ENCODE assay signal across 9 cellular contexts in the genomic region with DNA sequence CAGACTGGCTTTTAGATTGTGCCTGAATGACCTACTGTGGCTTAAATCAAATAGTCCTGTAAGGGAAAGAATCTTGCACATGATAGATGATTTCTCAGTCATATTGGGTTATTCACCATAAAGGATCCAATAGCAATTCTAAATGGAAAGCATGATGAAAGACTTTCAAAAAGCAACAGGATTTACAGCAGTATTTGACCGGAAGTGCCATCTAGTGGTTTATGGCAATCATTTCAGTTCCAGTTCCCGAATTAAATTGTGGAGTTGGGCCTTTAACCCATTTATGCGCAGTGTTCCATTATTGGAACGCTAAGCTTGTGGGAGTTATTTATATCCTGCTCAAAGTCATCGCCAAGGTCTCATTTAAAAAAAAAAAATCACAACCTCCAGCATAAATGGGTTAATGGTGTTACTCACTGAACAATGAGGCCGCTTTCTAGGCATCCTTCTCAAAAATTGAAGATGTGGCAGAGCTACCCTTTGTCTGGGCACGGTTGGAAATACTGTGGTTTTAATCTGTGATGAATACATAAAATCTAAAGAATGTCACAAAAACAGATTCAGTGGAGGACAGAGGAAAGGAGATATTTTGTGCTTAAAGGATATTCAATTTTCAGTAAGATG.
DNase-seq lines count a peak whose midpoint lies in the region; ATAC-seq, FAIRE-seq and TF ChIP-seq lines count a peak whose summit lies in the region.
"Had no signal": no experiment of that assay in that cellular context is flagged by ENCODE, and none has a peak within 500 bp of the region (broad histone marks: within the 10 kb centered on the region; RNA-seq: fewer than 3 reads in every experiment).

No MANE protein-coding gene starts in this region.

- H3K27ac ChIP-seq in kidney (ENCODE audit: low read depth in 2 of 2, low read length in 2 of 2) (no peak overlapping the region), neuronal stem cell (replicated peaks; ENCODE audit: low read length) (no peak overlapping the region)

- no peak overlapping the region for H2AFZ ChIP-seq in neuronal stem cell (ENCODE audit: low read length)

- no peak overlapping the region for H3K9ac ChIP-seq in kidney (ENCODE audit: low read length in 2 of 2)
- H3K9ac ChIP-seq in neuronal stem cell (ENCODE audit: low read depth, low read length, poor library complexity), result no peak overlapping the region

- peak; percentile 66 for FAIRE-seq in kidney (lab: Jason Lieb, UNC)

- peaks cover 9% of the 10 kb centered on the region for H3K36me3 Mint-ChIP-seq in activated naive CD4-positive, alpha-beta T cell treated with anti-CD3 and anti-CD28 coated beads for 36 hours (ENCODE audit: low read depth)
- peaks cover 5% of the 10 kb centered on the region for H3K36me3 Mint-ChIP-seq in brain
- H3K36me3 Mint-ChIP-seq in activated T-cell treated with anti-CD3 and anti-CD28 coated beads, Interleukin-2, amount 50 U/mL, for 72 hours (ENCODE audit: insufficient read depth in 2 of 2), result no peaks in the 10 kb centered on the region

- no peaks in the 10 kb centered on the region for H3K4me1 ChIP-seq in kidney (ENCODE audit: control insufficient read depth in 1 of 2, insufficient read depth in 1 of 2, low read depth in 1 of 2, low read length in 2 of 2)
- H3K4me1 ChIP-seq in neuronal stem cell (ENCODE audit: control insufficient read depth in 2 of 2, insufficient read depth in 1 of 2, low read depth in 1 of 2, low read length in 2 of 2), result peaks cover 0 to 1% of the 10 kb centered on the region in 2 donors

- H3K18ac ChIP-seq in neuronal stem cell (ENCODE audit: low read length), result no peak overlapping the region

- no peaks in the 10 kb centered on the region for H3K27me3 ChIP-seq in neuronal stem cell (ENCODE audit: control insufficient read depth in 3 of 3, insufficient read depth in 3 of 3, low read depth in 1 of 3, low read length in 3 of 3)

- no peak overlapping the region for H2BK15ac ChIP-seq in neuronal stem cell (ENCODE audit: low read length)

- no CpG with 5 or more reads among the region's 7 CpGs for WGBS in neuronal stem cell (ENCODE audit: extremely low coverage in 2 of 2, insufficient read length in 2 of 2, insufficient replicate concordance in 1 of 2), 2 donors

- intact Hi-C loops in activated naive CD4-positive, alpha-beta T cell treated with anti-CD3 and anti-CD28 coated beads for 36 hours (cut with micrococcal nuclease), result loop anchor here (1.0 kb wide), 3 partner anchors 112 to 211 kb away; no protein-coding TSS in a partner anchor
- intact Hi-C loops in kidney (cut with DNase I), result no loop called here

- H3K27ac Mint-ChIP-seq in activated naive CD4-positive, alpha-beta T cell treated with anti-CD3 and anti-CD28 coated beads for 36 hours, result no peak overlapping the region
- peak overlapping the region in 2 of 5 experiments; percentile 18 to 28 for H3K27ac Mint-ChIP-seq in brain
- no peak overlapping the region for H3K27ac Mint-ChIP-seq in activated T-cell treated with anti-CD3 and anti-CD28 coated beads, Interleukin-2, amount 50 U/mL, for 72 hours
- H3K27ac Mint-ChIP-seq: activated naive CD8-positive, alpha-beta T cell treated with anti-CD3 and anti-CD28 coated beads, Interleukin-2, amount 10 ng/mL, durations not matched to agents 7 days and 5 days had no signal

- no peak overlapping the region for H3K4me2 ChIP-seq in neuronal stem cell (ENCODE audit: insufficient read depth, low read length, poor library complexity, severe bottlenecking)

- DNase-seq in activated naive CD4-positive, alpha-beta T cell treated with anti-CD3 and anti-CD28 coated beads for 36 hours, result peak; percentile 14
- no peak for DNase-seq in activated naive CD4-positive, alpha-beta T cell (lab: John Stamatoyannopoulos, UW)
- peak; percentile 62 for DNase-seq in NCI-H2196 (lab: John Stamatoyannopoulos, UW; ENCODE audit: unreplicated experiment)
- no peak for DNase-seq in kidney
- no peak for DNase-seq in activated T-cell treated with anti-CD3 and anti-CD28 coated beads, Interleukin-2, amount 50 U/mL, for 72 hours
- no peak for DNase-seq in neuronal stem cell (ENCODE audit: low spot score)
- DNase-seq: activated naive CD8-positive, alpha-beta T cell treated with anti-CD3 and anti-CD28 coated beads, Interleukin-2, amount 10 ng/mL, durations not matched to agents 7 days and 5 days had no signal

- H3K36me3 ChIP-seq in kidney (ENCODE audit: control insufficient read depth in 1 of 2, insufficient read depth in 2 of 2, low read length in 2 of 2) (peaks cover 0 to 3% of the 10 kb centered on the region in 2 donors), neuronal stem cell (replicated peaks in 1 of 2; ENCODE audit: control insufficient read depth in 2 of 2, insufficient read depth in 2 of 2, low read length in 2 of 2) (no peaks in the 10 kb centered on the region)

- H4K91ac ChIP-seq in neuronal stem cell (ENCODE audit: low read depth, low read length, poor library complexity), result no peak overlapping the region

- no peak overlapping the region for H3K4me3 Mint-ChIP-seq in activated naive CD4-positive, alpha-beta T cell treated with anti-CD3 and anti-CD28 coated beads for 36 hours
- no peak overlapping the region for H3K4me3 Mint-ChIP-seq in brain
- H3K4me3 Mint-ChIP-seq in activated T-cell treated with anti-CD3 and anti-CD28 coated beads, Interleukin-2, amount 50 U/mL, for 72 hours, result no peak overlapping the region
- H3K4me3 Mint-ChIP-seq: activated naive CD8-positive, alpha-beta T cell treated with anti-CD3 and anti-CD28 coated beads, Interleukin-2, amount 10 ng/mL, durations not matched to agents 7 days and 5 days had no signal

- no peak overlapping the region for H2AK5ac ChIP-seq in neuronal stem cell (ENCODE audit: low read depth, low read length)

- CTCF ChIA-PET in activated naive CD4-positive, alpha-beta T cell treated with anti-CD3 and anti-CD28 coated beads for 36 hours (lab: Charles Lee), result interaction anchor here (0.6 to 3.1 kb wide), 12 partner anchors 88 to 751 kb away, joined by 3 to 29 read pairs (median 3); no protein-coding TSS in a partner anchor

- no peaks in the 10 kb centered on the region for H3K79me1 ChIP-seq in neuronal stem cell (ENCODE audit: low read depth, low read length)

- H3K4ac ChIP-seq in neuronal stem cell (ENCODE audit: low read length), result no peak overlapping the region

- ATAC-seq in GM19452 (IDR thresholded peaks at IDR 0.05; ENCODE audit: unreplicated experiment), result no peak
- no peak for ATAC-seq in activated T-cell treated with anti-CD3 and anti-CD28 coated beads, Interleukin-2, amount 50 U/mL, for 72 hours (replicated peaks in 1 of 2)

- no peaks in the 10 kb centered on the region for H3K27me3 Mint-ChIP-seq in activated naive CD4-positive, alpha-beta T cell treated with anti-CD3 and anti-CD28 coated beads for 36 hours (ENCODE audit: low read depth)
- no peaks in the 10 kb centered on the region for H3K27me3 Mint-ChIP-seq in brain
- H3K27me3 Mint-ChIP-seq in activated T-cell treated with anti-CD3 and anti-CD28 coated beads, Interleukin-2, amount 50 U/mL, for 72 hours (ENCODE audit: low read depth), result peaks cover 17% of the 10 kb centered on the region

- H3K23ac ChIP-seq in neuronal stem cell (ENCODE audit: low read depth, low read length, poor library complexity), result no peak overlapping the region

- H4K8ac ChIP-seq in neuronal stem cell (ENCODE audit: low read depth, low read length), result no peak overlapping the region

- no peak overlapping the region for H3K4me3 ChIP-seq in kidney (ENCODE audit: low read length in 2 of 2)
- no peak overlapping the region for H3K4me3 ChIP-seq in neuronal stem cell (ENCODE audit: low read length in 2 of 2)

- H3K9me3 ChIP-seq in kidney (ENCODE audit: control insufficient read depth in 1 of 2, low read length in 2 of 2) (no peaks in the 10 kb centered on the region), neuronal stem cell (replicated peaks in 1 of 2; ENCODE audit: control insufficient read depth in 2 of 2, insufficient read depth in 1 of 2, low read depth in 1 of 2, low read length in 2 of 2) (no peaks in the 10 kb centered on the region)

- H2BK120ac ChIP-seq in neuronal stem cell (ENCODE audit: low read depth, low read length), result no peak overlapping the region

- no peak overlapping the region for H3K14ac ChIP-seq in neuronal stem cell (ENCODE audit: low read length)

- H2BK12ac ChIP-seq in neuronal stem cell (ENCODE audit: low read length), result no peak overlapping the region

- no peaks in the 10 kb centered on the region for H3K4me1 Mint-ChIP-seq in activated naive CD4-positive, alpha-beta T cell treated with anti-CD3 and anti-CD28 coated beads for 36 hours (ENCODE audit: low read depth)
- H3K4me1 Mint-ChIP-seq in brain, result no peaks in the 10 kb centered on the region
- H3K4me1 Mint-ChIP-seq in activated T-cell treated with anti-CD3 and anti-CD28 coated beads, Interleukin-2, amount 50 U/mL, for 72 hours (ENCODE audit: low read depth), result peaks cover 19% of the 10 kb centered on the region

- TF ChIP-seq CTCF in brain (conservative IDR thresholded peaks at IDR 0.05) (peak; percentile 73), kidney (IDR thresholded peaks at IDR 0.05; ENCODE audit: borderline replicate concordance, extremely low read depth, insufficient read depth) (peak; percentile 47)

- no peak overlapping the region for H2BK5ac ChIP-seq in neuronal stem cell (ENCODE audit: low read length)

- no peaks in the 10 kb centered on the region for H3K9me3 Mint-ChIP-seq in activated naive CD4-positive, alpha-beta T cell treated with anti-CD3 and anti-CD28 coated beads for 36 hours
- no peaks in the 10 kb centered on the region for H3K9me3 Mint-ChIP-seq in brain
- no peaks in the 10 kb centered on the region for H3K9me3 Mint-ChIP-seq in activated T-cell treated with anti-CD3 and anti-CD28 coated beads, Interleukin-2, amount 50 U/mL, for 72 hours
- H3K9me3 Mint-ChIP-seq: activated naive CD8-positive, alpha-beta T cell treated with anti-CD3 and anti-CD28 coated beads, Interleukin-2, amount 10 ng/mL, durations not matched to agents 7 days and 5 days had no signal

Comparison
In these comparisons a context has a peak if more than half of its experiments do, and no peak if none do; other contexts are left out.
1. DNase-seq: peak in activated naive CD4-positive, alpha-beta T cell treated with anti-CD3 and anti-CD28 coated beads for 36 hours (single experiment) and NCI-H2196 (single experiment); none in activated naive CD4-positive, alpha-beta T cell (0 of 4), kidney (single experiment), activated T-cell treated with anti-CD3 and anti-CD28 coated beads, Interleukin-2, amount 50 U/mL, for 72 hours (0 of 2) and neuronal stem cell (single experiment).